ENCODE assay signal across 2 cellular contexts in the genomic region with DNA sequence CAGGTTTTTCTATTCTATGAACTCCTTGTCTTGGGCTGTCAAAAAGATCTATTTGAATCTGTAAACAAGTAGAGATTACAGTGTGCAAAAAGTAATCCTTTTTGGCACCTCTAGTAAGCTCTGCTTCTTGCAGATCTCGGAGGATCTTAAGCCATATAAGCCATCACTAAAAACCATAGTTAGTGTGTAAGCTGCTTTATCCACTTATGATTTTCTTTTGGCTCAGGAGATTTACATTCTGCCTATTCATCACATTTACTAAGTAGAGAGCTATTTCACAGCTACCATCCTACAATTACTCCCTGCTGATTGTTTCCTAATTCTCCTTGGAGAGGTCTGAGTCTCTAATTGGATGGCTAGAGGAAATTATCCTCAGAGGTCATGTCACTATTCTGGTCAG.
TF ChIP-seq lines count a peak whose summit lies in the region.

No MANE protein-coding gene starts in this region.

TF ChIP-seq in A549, 52 proteins besides CTCF, POLR2A, EP300 and RAD21:
- TF ChIP-seq FOXS1 (CRISPR knock-in tag; IDR thresholded peaks at IDR 0.05) = no peak
- TF ChIP-seq MAFK (IDR thresholded peaks at IDR 0.05; ENCODE audit: partially characterized antibody) = peak; percentile 47
- no peak for TF ChIP-seq GATA3 (IDR thresholded peaks at IDR 0.05; ENCODE audit: borderline replicate concordance)
- no peak for TF ChIP-seq HDAC2 (IDR thresholded peaks at IDR 0.05)

TF ChIP-seq in IMR-90, 13 proteins besides CTCF, POLR2A, EP300 and RAD21:
- TF ChIP-seq MAZ (IDR thresholded peaks at IDR 0.05; ENCODE audit: borderline replicate concordance, low read depth, low read length) (no peak), MAFK (IDR thresholded peaks at IDR 0.05; ENCODE audit: low read depth, low read length) (peak; percentile 42; the same call in 1 of the 2 replicates)
- TF ChIP-seq, protein P1, sequence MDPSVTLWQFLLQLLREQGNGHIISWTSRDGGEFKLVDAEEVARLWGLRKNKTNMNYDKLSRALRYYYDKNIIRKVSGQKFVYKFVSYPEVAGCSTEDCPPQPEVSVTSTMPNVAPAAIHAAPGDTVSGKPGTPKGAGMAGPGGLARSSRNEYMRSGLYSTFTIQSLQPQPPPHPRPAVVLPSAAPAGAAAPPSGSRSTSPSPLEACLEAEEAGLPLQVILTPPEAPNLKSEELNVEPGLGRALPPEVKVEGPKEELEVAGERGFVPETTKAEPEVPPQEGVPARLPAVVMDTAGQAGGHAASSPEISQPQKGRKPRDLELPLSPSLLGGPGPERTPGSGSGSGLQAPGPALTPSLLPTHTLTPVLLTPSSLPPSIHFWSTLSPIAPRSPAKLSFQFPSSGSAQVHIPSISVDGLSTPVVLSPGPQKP (IDR thresholded peaks at IDR 0.05; ENCODE audit: borderline replicate concordance, low read depth, low read length) = no peak
